Comparison of ENCODE assay signal across 1 cellular context in genomic region chr1:168772428-168772827, GRCh38.
A peak's percentile ranks its signal among the peaks of the same experiment; 100 is the strongest.
TF ChIP-seq lines count a peak whose summit lies in the region.

No MANE protein-coding gene starts in this region.

TF ChIP-seq in HepG2, 621 proteins besides CTCF, POLR2A, EP300 and RAD21 (continued from another document):
- TF ChIP-seq MAX (IDR thresholded peaks at IDR 0.05) (no peak), YY1 (IDR thresholded peaks at IDR 0.05; ENCODE audit: insufficient read depth, insufficient replicate concordance, low read depth, low read length) (no peak), MED1 (CRISPR knock-in tag; IDR thresholded peaks at IDR 0.05) (peak; percentile 49), PAXIP1 (CRISPR knock-in tag; conservative IDR thresholded peaks at IDR 0.05) (peak; percentile 32; the same call in 1 of the 2 replicates), RXRA (CRISPR knock-in tag; IDR thresholded peaks at IDR 0.05) (no peak), ZNF33B (CRISPR knock-in tag; IDR thresholded peaks at IDR 0.05) (no peak), FOXP4 (CRISPR knock-in tag; IDR thresholded peaks at IDR 0.05) (peak; percentile 43; the same call in 1 of the 2 replicates), ZNF280B (CRISPR knock-in tag; IDR thresholded peaks at IDR 0.05; ENCODE audit: borderline replicate concordance) (no peak), ZNF773 (CRISPR knock-in tag; IDR thresholded peaks at IDR 0.05; ENCODE audit: borderline replicate concordance) (no peak), ZNF547 (CRISPR knock-in tag; IDR thresholded peaks at IDR 0.05) (no peak), ZBTB40 (IDR thresholded peaks at IDR 0.05) (no peak), ZBTB40 (CRISPR knock-in tag; IDR thresholded peaks at IDR 0.05) (no peak), ZNF761 (CRISPR knock-in tag; conservative IDR thresholded peaks at IDR 0.05) (no peak), SP5 (CRISPR knock-in tag; IDR thresholded peaks at IDR 0.05; ENCODE audit: borderline replicate concordance, low read depth) (0 out of 2 replicates have a peak, but pooled peaks have one; percentile 17), ZNF552 (CRISPR knock-in tag; IDR thresholded peaks at IDR 0.05; ENCODE audit: borderline replicate concordance) (no peak), ZFP36 (IDR thresholded peaks at IDR 0.05; ENCODE audit: borderline replicate concordance, low read depth, low read length, partially characterized antibody) (no peak), KLF11 (CRISPR knock-in tag; IDR thresholded peaks at IDR 0.05) (no peak), MXD4 (CRISPR knock-in tag; IDR thresholded peaks at IDR 0.05) (no peak), PHF5A (CRISPR knock-in tag; IDR thresholded peaks at IDR 0.05; ENCODE audit: low read depth, unreplicated experiment) (no peak), ZFP91 (CRISPR knock-in tag; IDR thresholded peaks at IDR 0.05; ENCODE audit: borderline replicate concordance) (no peak), DNMT1 (CRISPR knock-in tag; IDR thresholded peaks at IDR 0.05) (no peak), THAP11 (CRISPR knock-in tag; IDR thresholded peaks at IDR 0.05) (no peak), POLR2AphosphoS2 (IDR thresholded peaks at IDR 0.05; ENCODE audit: low read depth, low read length) (no peak), ZNF574 (CRISPR knock-in tag; IDR thresholded peaks at IDR 0.05) (no peak), ELF1 (CRISPR knock-in tag; IDR thresholded peaks at IDR 0.05) (no peak), ZNF530 (CRISPR knock-in tag; IDR thresholded peaks at IDR 0.05; ENCODE audit: low read depth) (no peak), TFDP1 (CRISPR knock-in tag; IDR thresholded peaks at IDR 0.05; ENCODE audit: borderline replicate concordance) (no peak), ZNF564 (CRISPR knock-in tag; IDR thresholded peaks at IDR 0.05) (no peak), ZNF230 (CRISPR knock-in tag; IDR thresholded peaks at IDR 0.05) (no peak), HNF4A (CRISPR knock-in tag; IDR thresholded peaks at IDR 0.05) (peak; percentile 38; the same call in 1 of the 2 replicates), PPARG (CRISPR knock-in tag; conservative IDR thresholded peaks at IDR 0.05) (0 out of 2 replicates have a peak, but pooled peaks have one; percentile 18), ZNF224 (CRISPR knock-in tag; IDR thresholded peaks at IDR 0.05) (no peak), ZNF572 (CRISPR knock-in tag; IDR thresholded peaks at IDR 0.05) (no peak), TFAP4 (IDR thresholded peaks at IDR 0.05; ENCODE audit: borderline replicate concordance, low read depth) (no peak)
TF ChIP-seq in HepG2: peak in this region for 15.
